21 cellular contexts compared by ENCODE assay signal in the genomic region with DNA sequence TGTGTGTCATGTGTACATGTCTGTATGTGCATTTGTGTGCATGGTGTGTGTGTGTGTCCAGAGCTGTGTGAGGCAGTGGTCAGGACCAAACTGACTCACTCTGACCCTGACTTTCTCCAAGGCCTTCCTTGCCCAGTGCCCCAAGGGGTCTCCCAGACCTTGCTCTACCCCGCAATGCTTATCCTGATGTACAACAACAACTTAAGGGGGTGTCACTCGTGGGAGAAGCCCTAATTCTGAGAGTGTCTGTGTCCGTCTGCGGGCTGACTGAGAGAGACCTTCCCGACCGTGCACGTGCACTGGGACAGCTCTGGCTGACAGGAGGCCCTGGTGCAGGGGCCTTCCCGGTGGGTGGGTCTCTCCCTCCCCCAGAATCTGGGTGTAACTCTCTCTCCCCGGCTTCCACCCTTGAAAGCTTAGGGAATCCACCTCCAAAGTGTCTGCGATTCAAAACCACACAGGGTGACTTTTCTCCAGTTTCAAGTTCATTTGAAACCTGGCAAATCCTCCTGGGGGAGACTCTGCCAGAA.
"Had no signal": no experiment of that assay in that cellular context is flagged by ENCODE, and none has a peak within 500 bp of the region (broad histone marks: within the 10 kb centered on the region; RNA-seq: fewer than 3 reads in every experiment).

No MANE protein-coding gene starts in this region.

- DNase-seq: activated B cell treated with CpG ODN at 0.5 μM for 24 hours; activated CD4-positive, alpha-beta T cell treated with anti-CD3 and anti-CD28 coated beads for 1 hour; activated CD4-positive, alpha-beta T cell treated with anti-CD3 and anti-CD28 coated beads, Interleukin-2, amount 10 ng/mL, durations not matched to agents 24 days and 14 days; activated CD4-positive, alpha-beta T cell treated with anti-CD3 and anti-CD28 coated beads, Interleukin-2, amount 50 U/mL, for 48 hours; activated CD8-positive, alpha-beta memory T cell treated with anti-CD3 and anti-CD28 coated beads, Interleukin-2, amount 10 ng/mL, durations not matched to agents 7 days and 5 days; activated effector memory CD4-positive, alpha-beta T cell treated with anti-CD3 and anti-CD28 coated beads, Interleukin-2, amount 50 U/mL, for 16 hours; activated naive CD4-positive, alpha-beta T cell treated with anti-CD3 and anti-CD28 coated beads for 36 hours; activated T-cell treated with anti-CD3 and anti-CD28 coated beads, Interleukin-2, amount 50 U/mL, for 24 hours; KG1; NCI-H1092; NCI-H1436; NCI-H1694 treated with DMSO at 0.1 percent for 48 hours; NCI-H2029 treated with DMSO at 0.1 percent for 48 hours; NCI-H345; NCI-H510A; NCI-H526 treated with DMSO at 0.1 percent for 48 hours; NCI-H82; SIG-M5; T-helper 17 cell; T-helper 9 cell had no signal

- FAIRE-seq: astrocyte had no signal

- ATAC-seq: activated CD8-positive, alpha-beta memory T cell treated with anti-CD3 and anti-CD28 coated beads, Interleukin-2, amount 10 ng/mL, durations not matched to agents 7 days and 5 days; T-helper 17 cell had no signal
